ENCODE assay signal across 23 cellular contexts in genomic region chr19:15576526-15577156, GRCh38. TPM values are rescaled to one million over a fixed set of nuclear protein-coding genes. Genes with fewer than 3 reads are reported as not detected.
DNase-seq lines count a peak whose midpoint lies in the region; ATAC-seq, FAIRE-seq and TF ChIP-seq lines count a peak whose summit lies in the region.
"Had no signal": no experiment of that assay in that cellular context is flagged by ENCODE, and none has a peak within 500 bp of the region (broad histone marks: within the 10 kb centered on the region; RNA-seq: fewer than 3 reads in every experiment).

No MANE protein-coding gene starts in this region.

- H3K4ac ChIP-seq in neuronal stem cell (ENCODE audit: low read length) = no peak overlapping the region

- H3K27me3 Mint-ChIP-seq in activated T-cell treated with anti-CD3 and anti-CD28 coated beads, Interleukin-2, amount 50 U/mL, for 24 hours = peaks cover 10% of the 10 kb centered on the region
- H3K27me3 Mint-ChIP-seq in activated naive CD4-positive, alpha-beta T cell treated with anti-CD3 and anti-CD28 coated beads, Interleukin-2, amount 10 ng/mL, durations not matched to agents 7 days and 5 days = peaks cover 33% of the 10 kb centered on the region

- in situ Hi-C loops in K562 (cut with MboI) = no loop called here

- H3K27ac ChIP-seq in A549 = no peak overlapping the region
- no peak overlapping the region for H3K27ac ChIP-seq in K562 (ENCODE audit: extremely low read depth, low read depth, low read length)
- H3K27ac ChIP-seq in neuronal stem cell (replicated peaks; ENCODE audit: low read length) = no peak overlapping the region
- no peak overlapping the region for H3K27ac ChIP-seq in left lung

- H3K27me3 ChIP-seq in K562 (ENCODE audit: control insufficient read depth in 2 of 2, insufficient read depth in 2 of 2, low read length in 2 of 2) = peaks cover 0 to 9% of the 10 kb centered on the region in 2 experiments; a peak in 1 of 5 replicates
- H3K27me3 ChIP-seq in neuronal stem cell (ENCODE audit: control insufficient read depth in 3 of 3, insufficient read depth in 3 of 3, low read depth in 1 of 3, low read length in 3 of 3) = peaks cover 0 to 16% (median 0%) of the 10 kb centered on the region in 3 experiments
- H3K27me3 ChIP-seq in left lung = peaks cover 0 to 32% of the 10 kb centered on the region in 2 donors

- 45% methylated on average over 8 of the region's 12 CpGs for WGBS in A549 (ENCODE audit: missing lambda C conversion rate)
- under 1% methylated on average over 12 of the region's 12 CpGs for WGBS in K562 (ENCODE audit: insufficient coverage, low coverage, missing lambda C conversion rate)
- no CpG with 5 or more reads among the region's 12 CpGs for WGBS in neuronal stem cell (ENCODE audit: extremely low coverage in 2 of 2, insufficient read length in 2 of 2, insufficient replicate concordance in 1 of 2), 2 donors

- TF ChIP-seq POLR2A in A549 (IDR thresholded peaks at IDR 0.05; ENCODE audit: low read length) (no peak), K562 (conservative IDR thresholded peaks at IDR 0.05) (no peak)

- no peaks in the 10 kb centered on the region for H4K20me1 ChIP-seq in K562 (replicated peaks; ENCODE audit: control insufficient read depth, insufficient read depth, low read length)

- H3K36me3 ChIP-seq in K562 (ENCODE audit: control insufficient read depth, insufficient read depth, low read length) = no peaks in the 10 kb centered on the region
- no peaks in the 10 kb centered on the region for H3K36me3 ChIP-seq in neuronal stem cell (replicated peaks in 1 of 2; ENCODE audit: control insufficient read depth in 2 of 2, insufficient read depth in 2 of 2, low read length in 2 of 2)
- H3K36me3 ChIP-seq in left lung = no peaks in the 10 kb centered on the region
- H3K36me3 ChIP-seq: BE2C had no signal

- H3K4me1 Mint-ChIP-seq in activated T-cell treated with anti-CD3 and anti-CD28 coated beads, Interleukin-2, amount 50 U/mL, for 24 hours (ENCODE audit: low read depth) = no peaks in the 10 kb centered on the region
- no peaks in the 10 kb centered on the region for H3K4me1 Mint-ChIP-seq in activated naive CD4-positive, alpha-beta T cell treated with anti-CD3 and anti-CD28 coated beads, Interleukin-2, amount 10 ng/mL, durations not matched to agents 7 days and 5 days
- H3K4me1 Mint-ChIP-seq: CD4-positive, CD25-positive, alpha-beta regulatory T cell; CD8-positive, alpha-beta memory T cell had no signal

- no peaks in the 10 kb centered on the region for H3K4me1 ChIP-seq in A549
- no peaks in the 10 kb centered on the region for H3K4me1 ChIP-seq in K562 (replicated peaks in 1 of 2; ENCODE audit: control insufficient read depth in 2 of 2, insufficient read depth in 2 of 2, low read length in 2 of 2)
- no peaks in the 10 kb centered on the region for H3K4me1 ChIP-seq in neuronal stem cell (ENCODE audit: control insufficient read depth in 2 of 2, insufficient read depth in 1 of 2, low read depth in 1 of 2, low read length in 2 of 2)
- no peaks in the 10 kb centered on the region for H3K4me1 ChIP-seq in left lung
- H3K4me1 ChIP-seq: BE2C had no signal

- no peak overlapping the region for H2BK120ac ChIP-seq in neuronal stem cell (ENCODE audit: low read depth, low read length)

- no peak overlapping the region for H3K27ac Mint-ChIP-seq in activated T-cell treated with anti-CD3 and anti-CD28 coated beads, Interleukin-2, amount 50 U/mL, for 24 hours
- H3K27ac Mint-ChIP-seq in activated naive CD4-positive, alpha-beta T cell treated with anti-CD3 and anti-CD28 coated beads, Interleukin-2, amount 10 ng/mL, durations not matched to agents 7 days and 5 days = no peak overlapping the region
- H3K27ac Mint-ChIP-seq: CD4-positive, CD25-positive, alpha-beta regulatory T cell; CD8-positive, alpha-beta memory T cell had no signal

- no peak for ATAC-seq in A549
- no peak for ATAC-seq in K562
- ATAC-seq in left lung = no peak
- ATAC-seq: HCT116 had no signal

- H3K79me2 ChIP-seq in K562 (ENCODE audit: control insufficient read depth, insufficient read depth, low read length) = no peaks in the 10 kb centered on the region

- POLR2A ChIA-PET in A549 (lab: Yijun Ruan, JAX) (no interaction called here), K562 (lab: Yijun Ruan, JAX) (no interaction called here)

- H2AFZ ChIP-seq in K562 (ENCODE audit: low read depth, low read length) (no peak overlapping the region), neuronal stem cell (ENCODE audit: low read length) (no peak overlapping the region)

- no peak overlapping the region for H2AK5ac ChIP-seq in neuronal stem cell (ENCODE audit: low read depth, low read length)

- H2BK5ac ChIP-seq in neuronal stem cell (ENCODE audit: low read length) = no peak overlapping the region

- H3K9ac ChIP-seq in K562 (ENCODE audit: insufficient read depth in 1 of 2, low read depth in 2 of 2, low read length in 2 of 2) (no peak overlapping the region), neuronal stem cell (ENCODE audit: low read depth, low read length, poor library complexity) (no peak overlapping the region)

- TF ChIP-seq EP300 in A549 (IDR thresholded peaks at IDR 0.05) (no peak), K562 (IDR thresholded peaks at IDR 0.05; ENCODE audit: low read length) (no peak)

- H3K9me3 ChIP-seq in A549 (no peaks in the 10 kb centered on the region), K562 (replicated peaks; ENCODE audit: control insufficient read depth, insufficient read depth, low read depth, low read length) (no peaks in the 10 kb centered on the region), neuronal stem cell (replicated peaks in 1 of 2; ENCODE audit: control insufficient read depth in 2 of 2, insufficient read depth in 1 of 2, low read depth in 1 of 2, low read length in 2 of 2) (peaks cover 0 to 32% of the 10 kb centered on the region in 2 donors), left lung (no peaks in the 10 kb centered on the region)
- H3K9me3 ChIP-seq: BE2C had no signal

- no peak for TF ChIP-seq CTCF in A549 (IDR thresholded peaks at IDR 0.05)
- no peak for TF ChIP-seq CTCF in K562 (IDR thresholded peaks at IDR 0.05 in 2 of 3, conservative IDR thresholded peaks at IDR 0.05 in 1 of 3; ENCODE audit: insufficient read depth in 2 of 3, low read depth in 1 of 3, low read length in 3 of 3)
- no peak for TF ChIP-seq CTCF in left lung (IDR thresholded peaks at IDR 0.05)

- FAIRE-seq in A549 (lab: Jason Lieb, UNC) = no peak
- no peak for FAIRE-seq in K562 (lab: Jason Lieb, UNC)
- FAIRE-seq: GM12892 had no signal

- BruUV-seq in K562 (replicated peaks; lab: Mats Ljungman, UMichigan) = no TSS peak

- H3K4me2 ChIP-seq in A549 (no peak overlapping the region), K562 (ENCODE audit: insufficient read depth, low read length) (no peak overlapping the region), neuronal stem cell (ENCODE audit: insufficient read depth, low read length, poor library complexity, severe bottlenecking) (no peak overlapping the region)

- H3K4me3 Mint-ChIP-seq in activated T-cell treated with anti-CD3 and anti-CD28 coated beads, Interleukin-2, amount 50 U/mL, for 24 hours = no peak overlapping the region
- no peak overlapping the region for H3K4me3 Mint-ChIP-seq in activated naive CD4-positive, alpha-beta T cell treated with anti-CD3 and anti-CD28 coated beads, Interleukin-2, amount 10 ng/mL, durations not matched to agents 7 days and 5 days
- H3K4me3 Mint-ChIP-seq: CD4-positive, CD25-positive, alpha-beta regulatory T cell; CD8-positive, alpha-beta memory T cell had no signal

- H3K18ac ChIP-seq in neuronal stem cell (ENCODE audit: low read length) = no peak overlapping the region

- DNase-seq in activated T-cell treated with anti-CD3 and anti-CD28 coated beads, Interleukin-2, amount 50 U/mL, for 24 hours = peak; percentile 2
- DNase-seq in activated T-cell treated with anti-CD3 and anti-CD28 coated beads for 4 hours (no peak), A549 (ENCODE audit: low read depth in 1 of 2, low spot score in 1 of 2) (no peak), K562 (ENCODE audit: extremely low read depth in 1 of 4, low spot score in 3 of 4) (no peak), neuronal stem cell (ENCODE audit: low spot score) (no peak), left lung (no peak)
- no peak for DNase-seq in activated naive CD4-positive, alpha-beta T cell treated with anti-CD3 and anti-CD28 coated beads, Interleukin-2, amount 10 ng/mL, durations not matched to agents 7 days and 5 days
- DNase-seq in activated CD4-positive, CD25-positive, alpha-beta regulatory T cell treated with anti-CD3 and anti-CD28 coated beads, Interleukin-2, amount 50 U/mL, for 72 hours = no peak
- DNase-seq: ACHN; BE2C; C1 segment of cervical spinal cord; CD4-positive, CD25-positive, alpha-beta regulatory T cell; CD8-positive, alpha-beta memory T cell; COR-L47; DMS153; DMS79; GDM1; GOT3; H7 had no signal

- H3K9me3 Mint-ChIP-seq in activated T-cell treated with anti-CD3 and anti-CD28 coated beads, Interleukin-2, amount 50 U/mL, for 24 hours = no peaks in the 10 kb centered on the region
- H3K9me3 Mint-ChIP-seq in activated naive CD4-positive, alpha-beta T cell treated with anti-CD3 and anti-CD28 coated beads, Interleukin-2, amount 10 ng/mL, durations not matched to agents 7 days and 5 days = no peaks in the 10 kb centered on the region

- CTCF ChIA-PET in A549 (lab: Yijun Ruan, JAX) (interaction anchor here (1.0 to 1.5 kb wide), 3 partner anchors 9 to 399 kb away, joined by 3 to 4 read pairs (median 3); no protein-coding TSS in a partner anchor), K562 (lab: Yijun Ruan, JAX; ENCODE audit: low intra/inter-chr PET ratio) (no interaction called here)
- CTCF ChIA-PET in activated naive CD4-positive, alpha-beta T cell treated with anti-CD3 and anti-CD28 coated beads, Interleukin-2, amount 10 ng/mL, durations not matched to agents 7 days and 5 days (lab: Charles Lee) = no interaction called here

- H4K8ac ChIP-seq in neuronal stem cell (ENCODE audit: low read depth, low read length) = no peak overlapping the region

- H3K4me3 ChIP-seq in A549 (no peak overlapping the region), K562 (no peak overlapping the region), neuronal stem cell (ENCODE audit: low read length in 2 of 2) (no peak overlapping the region), left lung (no peak overlapping the region)

- H3K9me1 ChIP-seq in K562 (ENCODE audit: control insufficient read depth, insufficient read depth, low read length) = no peaks in the 10 kb centered on the region

- no peak overlapping the region for H3K14ac ChIP-seq in neuronal stem cell (ENCODE audit: low read length)

- no peak overlapping the region for H2BK12ac ChIP-seq in neuronal stem cell (ENCODE audit: low read length)

- H3K36me3 Mint-ChIP-seq in activated T-cell treated with anti-CD3 and anti-CD28 coated beads, Interleukin-2, amount 50 U/mL, for 24 hours (ENCODE audit: low read depth) = no peaks in the 10 kb centered on the region
- H3K36me3 Mint-ChIP-seq in activated naive CD4-positive, alpha-beta T cell treated with anti-CD3 and anti-CD28 coated beads, Interleukin-2, amount 10 ng/mL, durations not matched to agents 7 days and 5 days = no peaks in the 10 kb centered on the region
- H3K36me3 Mint-ChIP-seq: CD4-positive, CD25-positive, alpha-beta regulatory T cell; CD8-positive, alpha-beta memory T cell had no signal

- peak overlapping the region; percentile 51 for H3K23ac ChIP-seq in neuronal stem cell (ENCODE audit: low read depth, low read length, poor library complexity)

- no peak overlapping the region for H4K91ac ChIP-seq in neuronal stem cell (ENCODE audit: low read depth, low read length, poor library complexity)

- H2BK15ac ChIP-seq in neuronal stem cell (ENCODE audit: low read length) = no peak overlapping the region

- no peaks in the 10 kb centered on the region for H3K79me1 ChIP-seq in neuronal stem cell (ENCODE audit: low read depth, low read length)

- TF ChIP-seq RAD21 in A549 (conservative IDR thresholded peaks at IDR 0.05 in 1 of 2, IDR thresholded peaks at IDR 0.05 in 1 of 2) = no peak
- no peak for TF ChIP-seq RAD21 in K562 (CRISPR knock-in tag; conservative IDR thresholded peaks at IDR 0.05 in 1 of 2, IDR thresholded peaks at IDR 0.05 in 1 of 2)

- intact Hi-C loops in K562 (cut with micrococcal nuclease) (no loop called here), left lung (cut with DNase I) (no loop called here)

RNA-seq across cellular contexts. Expression of gene CYP4F8, which starts 38.4 kb away (rescaled TPM):
- not detected in 2 replicates for polyA plus RNA-seq in A549 (2011; rRNA removed)
- polyA plus RNA-seq in A549 (2012; cell fraction: cytosol; rRNA removed) = not detected in 2 replicates
- not detected in 2 replicates for polyA plus RNA-seq in A549 (2012; cell fraction: nucleus; rRNA removed)
- polyA plus RNA-seq in A549 (2017; fragmentation: RNase III; extraction: RNeasy Plus Mini Kit Qiagen cat#74134 plus additional on column Dnase treatment) = not detected in 3 replicates
- polyA minus RNA-seq in A549 (2011; rRNA and poly(A)+ RNA removed) = not detected in 2 replicates
- not detected in 2 replicates for total RNA-seq in K562 (2011; cell fraction: chromatin; rRNA removed; ENCODE audit: low replicate concordance)
- not detected in 2 replicates for total RNA-seq in K562 (2011; cell fraction: nucleolus; rRNA removed)
- total RNA-seq in K562 (2011; cell fraction: nucleoplasm; rRNA removed) = not detected in 2 replicates
- not detected in 2 replicates for total RNA-seq in K562 (2014; rRNA removed)
- total RNA-seq in K562 (2014; rRNA removed; fragmentation: Illumina TruSeq; extraction: Trizol) = not detected in 2 replicates
- total RNA-seq in K562 (2015; rRNA removed; fragmentation: Illumina TruSeq; extraction: Trizol) = not detected in 2 replicates
- total RNA-seq in K562 (2021) = not detected in 2 replicates
- polyA plus RNA-seq in K562 (2011; rRNA removed) = not detected in 2 replicates
- polyA plus RNA-seq in K562 (2011; cell fraction: cytosol; rRNA removed) = not detected in 2 replicates
- polyA plus RNA-seq in K562 (2011; cell fraction: nucleus; rRNA removed) = not detected in 2 replicates
- polyA plus RNA-seq in K562 (2012) = not detected in 2 replicates
- not detected in 2 replicates for polyA plus RNA-seq in K562 (2014; fragmentation: Illumina TruSeq; extraction: Trizol)
- not detected for polyA plus RNA-seq in K562 (2014; fragmentation: Nextera tagmentation; extraction: Ambion mirVana)
- polyA plus RNA-seq in K562 (2014; rRNA removed) = not detected in 2 replicates
- not detected in 2 replicates for polyA minus RNA-seq in K562 (2011; rRNA and poly(A)+ RNA removed)
- polyA minus RNA-seq in K562 (2011; cell fraction: cytosol; rRNA and poly(A)+ RNA removed) = not detected in 2 replicates
- not detected in 2 replicates for polyA minus RNA-seq in K562 (2011; cell fraction: nucleus; rRNA and poly(A)+ RNA removed)
- not detected for polyA plus RNA-seq in neuronal stem cell (2013, experiment 1 of 2)
- polyA plus RNA-seq in neuronal stem cell (2013, experiment 2 of 2) = not detected
- total RNA-seq in left lung = not detected
- total RNA-seq: A172; CD4-positive, CD25-positive, alpha-beta regulatory T cell; CD8-positive, alpha-beta memory T cell; Daoy; H7 had no signal
- polyA plus RNA-seq: CD4-positive, CD25-positive, alpha-beta regulatory T cell; CD8-positive, alpha-beta memory T cell had no signal
